In genomic region chr1:32892368-32893197, GRCh38 we compare ENCODE assay signal across 9 cellular contexts. TPM values are rescaled to one million over a fixed set of nuclear protein-coding genes. Genes with fewer than 3 reads are reported as not detected.
DNase-seq lines count a peak whose midpoint lies in the region; ATAC-seq, FAIRE-seq and TF ChIP-seq lines count a peak whose summit lies in the region.
"Had no signal": no experiment of that assay in that cellular context is flagged by ENCODE, and none has a peak within 500 bp of the region (broad histone marks: within the 10 kb centered on the region; RNA-seq: fewer than 3 reads in every experiment).

No MANE protein-coding gene starts in this region.

- H3K9ac ChIP-seq in K562 (ENCODE audit: insufficient read depth in 1 of 2, low read depth in 2 of 2, low read length in 2 of 2): peak overlapping the region; percentile 21 to 73; a peak in 3 of 4 replicates
- no peak overlapping the region for H3K9ac ChIP-seq in iPS-18a (ENCODE audit: low read length)
- H3K9ac ChIP-seq in skeletal muscle tissue (ENCODE audit: low read depth in 1 of 3, low read length in 3 of 3): peak overlapping the region in 1 of 3 donors; percentile 40

- no peaks in the 10 kb centered on the region for H3K79me2 ChIP-seq in K562 (ENCODE audit: control insufficient read depth, insufficient read depth, low read length)

- H3K4me1 ChIP-seq in K562 (replicated peaks in 1 of 2; ENCODE audit: control insufficient read depth in 2 of 2, insufficient read depth in 2 of 2, low read length in 2 of 2) (peaks cover 5 to 18% of the 10 kb centered on the region in 2 experiments; a peak in 3 of 5 replicates), iPS-18a (ENCODE audit: control insufficient read depth, low read depth, low read length) (peaks cover 4% of the 10 kb centered on the region), skeletal muscle tissue (ENCODE audit: control insufficient read depth in 3 of 3, insufficient read depth in 3 of 3, low read length in 3 of 3) (peaks cover 0 to 6% (median 0%) of the 10 kb centered on the region in 3 donors), SJCRH30 (no peaks in the 10 kb centered on the region)

- DNase-seq in NCI-H524 (lab: John Stamatoyannopoulos, UW) (peak; percentile 41 to 75), NCI-H524 treated with DMSO at 0.1 percent for 48 hours (lab: John Stamatoyannopoulos, UW) (no peak), NCI-H82 treated with DMSO at 0.1 percent for 48 hours (lab: John Stamatoyannopoulos, UW; ENCODE audit: unreplicated experiment) (peak; percentile 71), K562 (ENCODE audit: extremely low read depth in 1 of 4, low spot score in 3 of 4) (peak; percentile 78 to 88 (median 85)), SJCRH30 (no peak)

- TF ChIP-seq CTCF in K562 (IDR thresholded peaks at IDR 0.05 in 2 of 3, conservative IDR thresholded peaks at IDR 0.05 in 1 of 3; ENCODE audit: insufficient read depth in 2 of 3, low read depth in 1 of 3, low read length in 3 of 3): peak; percentile 75 to 99 (median 94)

- no TSS peak for BruUV-seq in K562 (replicated peaks; lab: Mats Ljungman, UMichigan)

- CTCF ChIA-PET in K562 (lab: Yijun Ruan, JAX; ENCODE audit: low intra/inter-chr PET ratio): interaction anchor here (0.6 to 2.7 kb wide), 5 partner anchors 114 to 884 kb away, joined by 3 to 18 read pairs (median 5); no protein-coding TSS in a partner anchor

- in situ Hi-C loops in K562 (cut with MboI): loop anchor here (25.0 kb wide), 1 partner anchor 720 kb away; no protein-coding TSS in a partner anchor

- H3K9me3 ChIP-seq in K562 (replicated peaks; ENCODE audit: control insufficient read depth, insufficient read depth, low read depth, low read length) (no peaks in the 10 kb centered on the region), iPS-18a (ENCODE audit: control insufficient read depth, low read depth, low read length) (no peaks in the 10 kb centered on the region), skeletal muscle tissue (ENCODE audit: control insufficient read depth in 3 of 3, low read length in 3 of 3) (no peaks in the 10 kb centered on the region), SJCRH30 (replicated peaks) (no peaks in the 10 kb centered on the region)
- H3K9me3 ChIP-seq: adrenal gland had no signal

- TF ChIP-seq RAD21 in K562 (CRISPR knock-in tag; conservative IDR thresholded peaks at IDR 0.05 in 1 of 2, IDR thresholded peaks at IDR 0.05 in 1 of 2): peak in 1 of 2 experiments; percentile 55; a peak in 2 of 4 replicates

- H3K4me2 ChIP-seq in K562 (ENCODE audit: insufficient read depth, low read length): peak overlapping the region; percentile 81

- 11% methylated on average over 46 of the region's 49 CpGs for WGBS in K562 (ENCODE audit: insufficient coverage, low coverage, missing lambda C conversion rate)

- H3K9me1 ChIP-seq in K562 (ENCODE audit: control insufficient read depth, insufficient read depth, low read length): no peaks in the 10 kb centered on the region

- peak overlapping the region; percentile 51 for H2AFZ ChIP-seq in K562 (ENCODE audit: low read depth, low read length)

- H3K27ac ChIP-seq in K562 (ENCODE audit: extremely low read depth, low read depth, low read length) (no peak overlapping the region), iPS-18a (ENCODE audit: low read length) (no peak overlapping the region), skeletal muscle tissue (ENCODE audit: low read depth, low read length) (no peak overlapping the region), SJCRH30 (no peak overlapping the region)
- H3K27ac ChIP-seq: adrenal gland had no signal

- H3K27me3 ChIP-seq in K562 (ENCODE audit: control insufficient read depth in 2 of 2, insufficient read depth in 2 of 2, low read length in 2 of 2): peaks cover 5 to 67% of the 10 kb centered on the region in 2 experiments; a peak in 3 of 5 replicates
- H3K27me3 ChIP-seq in iPS-18a (ENCODE audit: control insufficient read depth, insufficient read depth, low read length): peaks cover 25% of the 10 kb centered on the region
- H3K27me3 ChIP-seq in skeletal muscle tissue (ENCODE audit: control insufficient read depth in 3 of 3, insufficient read depth in 3 of 3, low read length in 3 of 3): peaks cover 34 to 58% (median 40%) of the 10 kb centered on the region in 3 donors
- no peaks in the 10 kb centered on the region; the same call in 1 of the 2 replicates for H3K27me3 ChIP-seq in SJCRH30

- no peak for TF ChIP-seq POLR2A in K562 (conservative IDR thresholded peaks at IDR 0.05)

- no peak for TF ChIP-seq EP300 in K562 (IDR thresholded peaks at IDR 0.05; ENCODE audit: low read length)

- H3K36me3 ChIP-seq in K562 (ENCODE audit: control insufficient read depth, insufficient read depth, low read length): no peaks in the 10 kb centered on the region
- H3K36me3 ChIP-seq in iPS-18a (ENCODE audit: control insufficient read depth, low read depth, low read length): no peaks in the 10 kb centered on the region
- H3K36me3 ChIP-seq in skeletal muscle tissue (ENCODE audit: control insufficient read depth in 3 of 3, insufficient read depth in 3 of 3, low read length in 3 of 3): no peaks in the 10 kb centered on the region
- H3K36me3 ChIP-seq in SJCRH30: no peaks in the 10 kb centered on the region
- H3K36me3 ChIP-seq: adrenal gland had no signal

- ATAC-seq in K562 (peak; percentile 94), GM19351 (IDR thresholded peaks at IDR 0.05; ENCODE audit: unreplicated experiment) (no peak)

- intact Hi-C loops in K562 (cut with micrococcal nuclease): no loop called here

- peak; percentile 74 for FAIRE-seq in K562 (lab: Jason Lieb, UNC)

- peaks cover 37% of the 10 kb centered on the region for H4K20me1 ChIP-seq in K562 (replicated peaks; ENCODE audit: control insufficient read depth, insufficient read depth, low read length)

- peak overlapping the region; percentile 42 for H3K4me3 ChIP-seq in K562
- peak overlapping the region; percentile 66 for H3K4me3 ChIP-seq in iPS-18a (ENCODE audit: low read length)
- peak overlapping the region in 2 of 3 donors; percentile 22 to 27 for H3K4me3 ChIP-seq in skeletal muscle tissue (ENCODE audit: low read length in 3 of 3)
- no peak overlapping the region for H3K4me3 ChIP-seq in SJCRH30

- POLR2A ChIA-PET in K562 (lab: Yijun Ruan, JAX): interaction anchor here (0.6 to 1.2 kb wide), 8 partner anchors 10 to 194 kb away, joined by 3 to 5 read pairs (median 3); no protein-coding TSS in a partner anchor

RNA-seq across cellular contexts. Expression of gene HPCA, which starts 6.3 kb away (rescaled TPM):
- not detected in 2 replicates for total RNA-seq in K562 (2011; cell fraction: chromatin; rRNA removed; ENCODE audit: low replicate concordance)
- total RNA-seq in K562 (2011; cell fraction: nucleolus; rRNA removed): not detected in 2 replicates
- total RNA-seq in K562 (2011; cell fraction: nucleoplasm; rRNA removed): not detected in 2 replicates
- total RNA-seq in K562 (2014; rRNA removed) (not detected in 2 replicates), K562 (2014; rRNA removed; fragmentation: Illumina TruSeq; extraction: Trizol) (not detected in 2 replicates), K562 (2015; rRNA removed; fragmentation: Illumina TruSeq; extraction: Trizol) (not detected in 2 replicates), K562 (2021) (not detected in 2 replicates), skeletal muscle tissue (not detected)
- polyA plus RNA-seq in K562 (2011; rRNA removed) (not detected in 2 replicates), K562 (2014; fragmentation: Illumina TruSeq; extraction: Trizol) (not detected in 2 replicates), K562 (2014; fragmentation: Nextera tagmentation; extraction: Ambion mirVana) (not detected), K562 (2014; rRNA removed) (not detected in 2 replicates)
- not detected in 2 replicates for polyA plus RNA-seq in K562 (2011; cell fraction: cytosol; rRNA removed)
- polyA plus RNA-seq in K562 (2011; cell fraction: nucleus; rRNA removed): not detected in 2 replicates
- 0.22 and 0.44 TPM in 2 replicates for polyA plus RNA-seq in K562 (2012)
- polyA minus RNA-seq in K562 (2011; rRNA and poly(A)+ RNA removed): not detected in 2 replicates
- polyA minus RNA-seq in K562 (2011; cell fraction: cytosol; rRNA and poly(A)+ RNA removed): not detected in 2 replicates
- not detected in 2 replicates for polyA minus RNA-seq in K562 (2011; cell fraction: nucleus; rRNA and poly(A)+ RNA removed)
- total RNA-seq in SJCRH30 (2014; rRNA removed; shearing (Covaris generic)): not detected in 2 replicates

RNA-seq across cellular contexts. Expression of gene TMEM54, which starts 8.6 kb away (rescaled TPM):
- total RNA-seq in K562 (2011; cell fraction: chromatin; rRNA removed; ENCODE audit: low replicate concordance): 2.4 and 10.2 TPM in 2 replicates
- 19.3 and 19.7 TPM in 2 replicates for total RNA-seq in K562 (2011; cell fraction: nucleolus; rRNA removed)
- 14.0 and 21.6 TPM in 2 replicates for total RNA-seq in K562 (2011; cell fraction: nucleoplasm; rRNA removed)
- total RNA-seq in K562 (2014; rRNA removed): 12.8 and 14.5 TPM in 2 replicates
- total RNA-seq in K562 (2014; rRNA removed; fragmentation: Illumina TruSeq; extraction: Trizol): 1.2 and 2.1 TPM in 2 replicates
- total RNA-seq in K562 (2015; rRNA removed; fragmentation: Illumina TruSeq; extraction: Trizol): 3.8 TPM in 2 replicates
- 13.1 and 15.1 TPM in 2 replicates for total RNA-seq in K562 (2021)
- 16.2 and 31.0 TPM in 2 replicates for polyA plus RNA-seq in K562 (2011; rRNA removed)
- polyA plus RNA-seq in K562 (2011; cell fraction: cytosol; rRNA removed): 75.0 and 104 TPM in 2 replicates
- 24.7 and 26.3 TPM in 2 replicates for polyA plus RNA-seq in K562 (2011; cell fraction: nucleus; rRNA removed)
- 26.4 and 45.9 TPM in 2 replicates for polyA plus RNA-seq in K562 (2012)
- polyA plus RNA-seq in K562 (2014; fragmentation: Illumina TruSeq; extraction: Trizol): 8.2 and 11.8 TPM in 2 replicates
- 1 to 10 TPM in 1 of 2 experiments, under 1 TPM in 1; 1.00 to 1.7 TPM for polyA plus RNA-seq in K562 (2014; fragmentation: Nextera tagmentation; extraction: Ambion mirVana)
- polyA plus RNA-seq in K562 (2014; rRNA removed): 9.8 and 13.3 TPM in 2 replicates
- polyA minus RNA-seq in K562 (2011; rRNA and poly(A)+ RNA removed): 5.4 and 6.5 TPM in 2 replicates
- polyA minus RNA-seq in K562 (2011; cell fraction: cytosol; rRNA and poly(A)+ RNA removed): 8.6 and 15.1 TPM in 2 replicates
- polyA minus RNA-seq in K562 (2011; cell fraction: nucleus; rRNA and poly(A)+ RNA removed): 4.2 TPM in 2 replicates
- 5.2 TPM for total RNA-seq in skeletal muscle tissue
- total RNA-seq in SJCRH30 (2014; rRNA removed; shearing (Covaris generic)): 17.6 and 18.6 TPM in 2 replicates

RNA-seq across cellular contexts. Expression of gene FNDC5, which starts 21.9 kb away (rescaled TPM):
- total RNA-seq in K562 (2011; cell fraction: chromatin; rRNA removed; ENCODE audit: low replicate concordance): 1.1 and 2.3 TPM in 2 replicates
- total RNA-seq in K562 (2011; cell fraction: nucleolus; rRNA removed): 1.3 and 2.0 TPM in 2 replicates
- total RNA-seq in K562 (2011; cell fraction: nucleoplasm; rRNA removed): 0.59 and 1.1 TPM in 2 replicates
- total RNA-seq in K562 (2014; rRNA removed) (0.14 and 0.61 TPM in 2 replicates), K562 (2014; rRNA removed; fragmentation: Illumina TruSeq; extraction: Trizol) (0.25 and 0.48 TPM in 2 replicates), K562 (2015; rRNA removed; fragmentation: Illumina TruSeq; extraction: Trizol) (0.22 and 0.41 TPM in 2 replicates), K562 (2021) (0.38 and 0.56 TPM in 2 replicates), skeletal muscle tissue (366 TPM)
- polyA plus RNA-seq in K562 (2011; rRNA removed) (2.1 and 2.5 TPM in 2 replicates), K562 (2014; fragmentation: Illumina TruSeq; extraction: Trizol) (0.17 and 0.25 TPM in 2 replicates), K562 (2014; fragmentation: Nextera tagmentation; extraction: Ambion mirVana) (under 1 TPM; 0.06 to 0.10 TPM), K562 (2014; rRNA removed) (0.12 and 0.24 TPM in 2 replicates)
- 1.3 and 1.6 TPM in 2 replicates for polyA plus RNA-seq in K562 (2011; cell fraction: cytosol; rRNA removed)
- polyA plus RNA-seq in K562 (2011; cell fraction: nucleus; rRNA removed): 5.0 and 6.0 TPM in 2 replicates
- 0.42 and 0.81 TPM in 2 replicates for polyA plus RNA-seq in K562 (2012)
- polyA minus RNA-seq in K562 (2011; rRNA and poly(A)+ RNA removed): 2.6 and 3.1 TPM in 2 replicates
- 0.38 TPM in 1 of 2 replicates, not detected in the other for polyA minus RNA-seq in K562 (2011; cell fraction: cytosol; rRNA and poly(A)+ RNA removed)
- 0.13 and 1.3 TPM in 2 replicates for polyA minus RNA-seq in K562 (2011; cell fraction: nucleus; rRNA and poly(A)+ RNA removed)
- total RNA-seq in SJCRH30 (2014; rRNA removed; shearing (Covaris generic)): 66.2 and 72.2 TPM in 2 replicates

Comparison
In these comparisons a context has a peak if more than half of its experiments do, and no peak if none do; other contexts are left out.
1. DNase-seq: peak in NCI-H524 (2 of 2), NCI-H82 treated with DMSO at 0.1 percent for 48 hours (single experiment) and K562 (4 of 4); none in NCI-H524 treated with DMSO at 0.1 percent for 48 hours (single experiment) and SJCRH30 (0 of 2).
2. RNA of gene FNDC5, which starts 21.9 kb away (total RNA-seq): 366 TPM in skeletal muscle tissue (single experiment) and 66.2 to 72.2 TPM in SJCRH30; 0.14 to 2.3 TPM in K562; every median in the first group is over 10 times any median in the second.